15 cellular contexts compared by ENCODE assay signal in the genomic region with DNA sequence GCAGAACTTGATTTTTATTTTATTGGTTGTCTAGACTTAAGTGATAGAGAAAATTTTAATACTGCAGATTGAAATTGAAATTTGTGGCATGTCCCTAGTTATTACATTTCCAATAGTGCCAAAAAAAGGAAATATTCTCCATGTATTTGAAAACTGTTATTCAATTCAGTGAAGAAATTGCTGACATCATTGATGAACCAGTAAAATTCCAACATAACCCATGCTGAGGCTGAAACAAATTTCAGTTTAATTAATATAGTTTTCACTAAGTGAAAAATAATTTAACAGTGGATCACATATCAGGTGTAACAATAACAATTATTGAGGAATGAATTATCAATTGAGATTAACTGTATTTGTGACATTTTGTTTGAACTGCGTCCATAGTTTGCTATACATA. TPM values are rescaled to one million over a fixed set of nuclear protein-coding genes. Genes with fewer than 3 reads are reported as not detected.
DNase-seq lines count a peak whose midpoint lies in the region; ATAC-seq and TF ChIP-seq lines count a peak whose summit lies in the region.
"Had no signal": no experiment of that assay in that cellular context is flagged by ENCODE, and none has a peak within 500 bp of the region (broad histone marks: within the 10 kb centered on the region; RNA-seq: fewer than 3 reads in every experiment).

No MANE protein-coding gene starts in this region.

- DNase-seq in AG04450 (ENCODE audit: low read depth, low spot score), result no peak
- DNase-seq in SJCRH30, result no peak
- DNase-seq in fibroblast of peridontal ligament (ENCODE audit: extremely low read depth), result peak; percentile 29
- no peak for DNase-seq in psoas muscle
- DNase-seq in stimulated activated naive CD8-positive, alpha-beta T cell treated with anti-CD3 and anti-CD28 coated beads, Interleukin-15, amount 100 ng/mL, for 72 hours, result no peak
- no peak for DNase-seq in left cardiac atrium
- DNase-seq in stimulated activated CD4-positive, alpha-beta T cell treated with anti-CD3 and anti-CD28 coated beads, Interleukin-2, amount 100 ng/mL, for 48 hours, result no peak
- DNase-seq: activated CD4-positive, CD25-positive, alpha-beta regulatory T cell; activated T-cell treated with anti-CD3 and anti-CD28 coated beads, Interleukin-2, amount 50 U/mL, for 4 hours; DND-41; H7; naive B cell; NCI-H1105 treated with DMSO at 0.1 percent for 48 hours had no signal

- no peaks in the 10 kb centered on the region for H3K27me3 Mint-ChIP-seq in stimulated activated naive CD8-positive, alpha-beta T cell treated with anti-CD3 and anti-CD28 coated beads, Interleukin-15, amount 100 ng/mL, for 72 hours
- H3K27me3 Mint-ChIP-seq: naive B cell had no signal

- CTCF ChIA-PET in AG04450 (lab: Charles Lee), result no interaction called here

- no peaks in the 10 kb centered on the region for H3K27me3 ChIP-seq in AG04450 (ENCODE audit: control insufficient read depth, insufficient read depth, low read length)
- no peaks in the 10 kb centered on the region for H3K27me3 ChIP-seq in SJCRH30
- no peaks in the 10 kb centered on the region for H3K27me3 ChIP-seq in psoas muscle (ENCODE audit: insufficient read depth in 3 of 3, low read length in 2 of 3)

- H3K4me1 ChIP-seq in SJCRH30, result no peaks in the 10 kb centered on the region; the same call in 1 of the 2 replicates
- peaks cover 21% of the 10 kb centered on the region for H3K4me1 ChIP-seq in psoas muscle

- TF ChIP-seq CTCF in AG04450 (IDR thresholded peaks at IDR 0.05; ENCODE audit: low read depth, low read length), result no peak
- TF ChIP-seq CTCF in psoas muscle (IDR thresholded peaks at IDR 0.05), result no peak

- POLR2A ChIA-PET in AG04450 (lab: Yijun Ruan, JAX), result interaction anchor here (2.9 kb wide), 1 partner anchor 38 kb away, joined by 28 read pairs; a partner anchor contains a TSS

- intact Hi-C loops in psoas muscle (cut with DNase I) (loop anchor here in 1 of 2 donors (5.0 kb wide), 1 partner anchor 36 kb away; a partner anchor contains a TSS), left cardiac atrium (cut with DNase I) (loop anchor here in 1 of 2 donors (5.0 kb wide), 1 partner anchor 36 kb away; a partner anchor contains a TSS)

- H3K4me1 Mint-ChIP-seq in stimulated activated naive CD8-positive, alpha-beta T cell treated with anti-CD3 and anti-CD28 coated beads, Interleukin-15, amount 100 ng/mL, for 72 hours, result no peaks in the 10 kb centered on the region
- H3K4me1 Mint-ChIP-seq: naive B cell had no signal

- H3K4me3 Mint-ChIP-seq in stimulated activated naive CD8-positive, alpha-beta T cell treated with anti-CD3 and anti-CD28 coated beads, Interleukin-15, amount 100 ng/mL, for 72 hours, result no peak overlapping the region
- H3K4me3 Mint-ChIP-seq: activated T-cell treated with anti-CD3 and anti-CD28 coated beads, Interleukin-2, amount 50 U/mL, for 4 hours; naive B cell had no signal

- H3K27ac ChIP-seq in AG04450 (ENCODE audit: low read depth, low read length), result no peak overlapping the region
- H3K27ac ChIP-seq in SJCRH30, result peak overlapping the region; percentile 64
- peak overlapping the region; percentile 62 for H3K27ac ChIP-seq in psoas muscle

- no peak overlapping the region for H3K27ac Mint-ChIP-seq in stimulated activated naive CD8-positive, alpha-beta T cell treated with anti-CD3 and anti-CD28 coated beads, Interleukin-15, amount 100 ng/mL, for 72 hours
- H3K27ac Mint-ChIP-seq: naive B cell had no signal

- H3K4me3 ChIP-seq in AG04450 (ENCODE audit: low read depth, low read length) (peak overlapping the region; percentile 44; the same call in 1 of the 2 replicates), SJCRH30 (no peak overlapping the region; the same call in 1 of the 2 replicates), psoas muscle (peak overlapping the region; percentile 51)
- H3K4me3 ChIP-seq: GM12878 had no signal

- peaks cover 4 to 25% of the 10 kb centered on the region in 2 donors for H3K9me3 Mint-ChIP-seq in stimulated activated naive CD8-positive, alpha-beta T cell treated with anti-CD3 and anti-CD28 coated beads, Interleukin-15, amount 100 ng/mL, for 72 hours

- 87 to 91% (median 90%) methylated on average over 1 of the region's 1 CpG for WGBS in psoas muscle, 3 donors

- no peaks in the 10 kb centered on the region for H3K36me3 ChIP-seq in SJCRH30
- no peaks in the 10 kb centered on the region for H3K36me3 ChIP-seq in psoas muscle (ENCODE audit: insufficient read depth in 1 of 2, low read depth in 1 of 2)

- ATAC-seq in psoas muscle (no peak), left cardiac atrium (no peak), GM21360 (IDR thresholded peaks at IDR 0.05; ENCODE audit: unreplicated experiment) (no peak)
- no peak for ATAC-seq in stimulated activated naive CD8-positive, alpha-beta T cell treated with anti-CD3 and anti-CD28 coated beads, Interleukin-15, amount 100 ng/mL, for 72 hours
- ATAC-seq: activated T-cell treated with anti-CD3 and anti-CD28 coated beads, Interleukin-2, amount 50 U/mL, for 4 hours had no signal

- H3K9me3 ChIP-seq in AG04450 (ENCODE audit: control insufficient read depth, insufficient read depth, low read length), result no peaks in the 10 kb centered on the region; the same call in 1 of the 2 replicates
- H3K9me3 ChIP-seq in SJCRH30 (replicated peaks), result no peaks in the 10 kb centered on the region
- no peaks in the 10 kb centered on the region for H3K9me3 ChIP-seq in psoas muscle

RNA-seq across cellular contexts. Expression of a gene that starts 38.7 kb away (rescaled TPM):
- polyA plus RNA-seq in AG04450 (2011; rRNA removed), result 40.8 and 51.4 TPM in 2 replicates
- 80.2 and 81.8 TPM in 2 replicates for polyA minus RNA-seq in AG04450 (2011; rRNA and poly(A)+ RNA removed)
- 5.3 and 6.4 TPM in 2 replicates for total RNA-seq in SJCRH30 (2014; rRNA removed; shearing (Covaris generic))
- total RNA-seq in psoas muscle, result 1 to 10 TPM; 1.0 to 2.8 (median 2.2) TPM
- 1 to 10 TPM; 2.3 to 6.3 (median 2.7) TPM for polyA plus RNA-seq in psoas muscle
- 1 to 10 TPM; 3.8 to 4.7 TPM for total RNA-seq in left cardiac atrium
- total RNA-seq: activated T-cell treated with anti-CD3 and anti-CD28 coated beads, Interleukin-2, amount 50 U/mL, for 4 hours had no signal
